ENCODE assay signal across 1 cellular context in the genomic region with DNA sequence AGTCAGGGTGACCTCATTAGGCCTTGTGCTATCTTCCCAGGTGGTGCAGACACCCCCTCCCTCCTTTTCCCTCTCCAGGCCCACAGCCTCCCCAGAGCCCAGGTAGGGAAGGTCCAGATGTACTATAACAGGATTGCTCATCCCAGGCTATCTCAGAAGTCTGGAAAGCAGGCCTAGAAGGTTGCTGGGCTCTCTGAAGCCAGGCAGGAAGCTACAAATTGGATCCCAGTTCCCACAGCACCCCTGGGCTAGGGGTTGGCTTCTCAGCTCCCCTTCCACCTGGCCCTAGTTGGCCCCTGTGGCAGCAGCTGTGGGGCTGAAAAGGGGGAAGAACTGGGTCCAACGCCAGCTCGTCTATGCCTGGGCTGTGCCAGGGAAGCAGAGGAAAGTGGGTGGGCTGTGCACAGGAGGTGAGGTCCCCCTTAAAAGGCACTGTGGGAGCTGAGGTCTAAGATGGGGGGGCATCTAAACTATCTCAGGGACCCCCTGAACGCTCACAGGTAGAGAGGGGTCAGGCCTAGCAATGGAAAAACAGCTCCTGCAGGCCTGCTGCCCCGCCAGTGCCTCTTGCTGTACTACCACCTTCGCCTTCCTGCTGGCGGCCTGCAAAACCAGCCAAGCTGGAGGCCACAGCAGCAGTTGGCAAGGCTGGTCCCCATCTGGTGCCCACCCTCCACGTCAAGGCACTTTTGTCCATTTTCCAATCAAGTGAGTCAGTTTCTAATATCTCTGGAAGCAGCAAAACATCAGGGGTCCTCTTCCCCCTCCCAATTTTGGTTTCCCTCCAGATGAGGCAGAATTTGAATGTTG.
TF ChIP-seq lines count a peak whose summit lies in the region.

No MANE protein-coding gene starts in this region.

TF ChIP-seq in GM12891, 5 proteins besides CTCF, POLR2A, EP300 and RAD21:
- TF ChIP-seq SPI1 (IDR thresholded peaks at IDR 0.05; ENCODE audit: low read depth, low read length) (no peak), TAF1 (IDR thresholded peaks at IDR 0.05; ENCODE audit: low read depth, low read length) (no peak), POLR2AphosphoS5 (IDR thresholded peaks at IDR 0.05; ENCODE audit: low read depth, low read length) (peak; percentile 23; the same call in 1 of the 2 replicates), POU2F2 (IDR thresholded peaks at IDR 0.05; ENCODE audit: low read depth, low read length) (peak; percentile 63; the same call in 1 of the 2 replicates), PAX5 (IDR thresholded peaks at IDR 0.05; ENCODE audit: insufficient read depth, low read length, severe bottlenecking) (no peak)
